8 cellular contexts compared by ENCODE assay signal in genomic region chr9:7974335-7975005, GRCh38.
DNase-seq lines count a peak whose midpoint lies in the region; ATAC-seq, FAIRE-seq and TF ChIP-seq lines count a peak whose summit lies in the region.

No MANE protein-coding gene starts in this region.

- DNase-seq in activated CD8-positive, alpha-beta memory T cell treated with anti-CD3 and anti-CD28 coated beads for 24 hours, result peak; percentile 72
- no peak for DNase-seq in activated CD8-positive, alpha-beta memory T cell treated with anti-CD3 and anti-CD28 coated beads, Interleukin-2, amount 50 U/mL, for 48 hours
- DNase-seq in UCSD-AML1 (lab: John Stamatoyannopoulos, UW; ENCODE audit: unreplicated experiment), result peak; percentile 15
- no peak for DNase-seq in Right ventricle myocardium superior
- DNase-seq in mesothelial cell of epicardium (ENCODE audit: low spot score in 2 of 2, unreplicated experiment in 2 of 2), result no peak
- DNase-seq in HepG2 (ENCODE audit: low spot score), result no peak

- H3K27ac Mint-ChIP-seq in stimulated activated memory B cell treated with anti-CD40 and anti-IgM and Interleukin-4, amounts not matched to agents 10 μg/mL and 1 μg/mL and 100 μg/mL, for 72 hours, result peak overlapping the region; percentile 66
- H3K27ac Mint-ChIP-seq in mesothelial cell of epicardium, result no peak overlapping the region

- H3K79me2 ChIP-seq in HepG2 (ENCODE audit: insufficient read depth, low read length), result no peaks in the 10 kb centered on the region

- no peak for TF ChIP-seq POLR2A in HepG2 (IDR thresholded peaks at IDR 0.05; ENCODE audit: insufficient read depth in 1 of 2, low read depth in 2 of 2, low read length in 2 of 2)

- in situ Hi-C loops in HepG2 (cut with HindIII; ENCODE audit: extremely low pct_ligation_motif_present, low pct_unique_long_range_greater_than_20kb), result no loop called here

- peaks cover 45% of the 10 kb centered on the region for H3K4me1 Mint-ChIP-seq in stimulated activated memory B cell treated with anti-CD40 and anti-IgM and Interleukin-4, amounts not matched to agents 10 μg/mL and 1 μg/mL and 100 μg/mL, for 72 hours
- peaks cover 17% of the 10 kb centered on the region for H3K4me1 Mint-ChIP-seq in mesothelial cell of epicardium

- POLR2A ChIA-PET in HepG2 (lab: Yijun Ruan, JAX), result no interaction called here

- H3K27me3 ChIP-seq in HepG2 (ENCODE audit: control insufficient read depth in 1 of 2, insufficient read depth in 2 of 2, low read length in 2 of 2), result no peaks in the 10 kb centered on the region

- H3K27me3 Mint-ChIP-seq in stimulated activated memory B cell treated with anti-CD40 and anti-IgM and Interleukin-4, amounts not matched to agents 10 μg/mL and 1 μg/mL and 100 μg/mL, for 72 hours, result no peaks in the 10 kb centered on the region
- H3K27me3 Mint-ChIP-seq in mesothelial cell of epicardium (ENCODE audit: low read depth), result peaks cover 2% of the 10 kb centered on the region

- no peaks in the 10 kb centered on the region for H3K9me3 ChIP-seq in HepG2 (ENCODE audit: low read length)

- FAIRE-seq in HepG2 (lab: Jason Lieb, UNC), result no peak

- H3K36me3 ChIP-seq in HepG2 (replicated peaks in 1 of 2; ENCODE audit: control insufficient read depth in 1 of 2, insufficient read depth in 2 of 2, low read length in 2 of 2), result no peaks in the 10 kb centered on the region

- no peak overlapping the region for H3K4me2 ChIP-seq in HepG2 (ENCODE audit: low read depth, low read length)

- H2AFZ ChIP-seq in HepG2 (ENCODE audit: low read length), result no peak overlapping the region

- no peaks in the 10 kb centered on the region for H3K36me3 Mint-ChIP-seq in stimulated activated memory B cell treated with anti-CD40 and anti-IgM and Interleukin-4, amounts not matched to agents 10 μg/mL and 1 μg/mL and 100 μg/mL, for 72 hours
- no peaks in the 10 kb centered on the region for H3K36me3 Mint-ChIP-seq in mesothelial cell of epicardium

- H3K9ac ChIP-seq in HepG2 (ENCODE audit: insufficient read depth, low read depth, low read length), result no peak overlapping the region

- no peaks in the 10 kb centered on the region for H3K4me1 ChIP-seq in HepG2 (ENCODE audit: insufficient read depth, low read length)

- H4K20me1 ChIP-seq in HepG2 (ENCODE audit: insufficient read depth, low read length), result no peaks in the 10 kb centered on the region

- no peak overlapping the region for H3K4me3 ChIP-seq in HepG2 (replicated peaks in 1 of 3; ENCODE audit: insufficient read depth in 1 of 3, low read depth in 2 of 3, low read length in 3 of 3)

- CTCF ChIA-PET in HepG2 (lab: Yijun Ruan, JAX; ENCODE audit: low intra/inter-chr PET ratio, low total read pairs), result no interaction called here

- intact Hi-C loops in Right ventricle myocardium superior (cut with DNase I), result no loop called here
- intact Hi-C loops in HepG2 (cut with micrococcal nuclease; ENCODE audit: unreplicated experiment), result no loop called here

- H3K4me3 Mint-ChIP-seq in stimulated activated memory B cell treated with anti-CD40 and anti-IgM and Interleukin-4, amounts not matched to agents 10 μg/mL and 1 μg/mL and 100 μg/mL, for 72 hours, result no peak overlapping the region
- no peak overlapping the region for H3K4me3 Mint-ChIP-seq in mesothelial cell of epicardium

- BruUV-seq in HepG2 (replicated peaks; lab: Mats Ljungman, UMichigan), result no TSS peak

- no peak for TF ChIP-seq RAD21 in HepG2 (CRISPR knock-in tag; IDR thresholded peaks at IDR 0.05)

- H3K9me3 Mint-ChIP-seq in stimulated activated memory B cell treated with anti-CD40 and anti-IgM and Interleukin-4, amounts not matched to agents 10 μg/mL and 1 μg/mL and 100 μg/mL, for 72 hours, result no peaks in the 10 kb centered on the region
- H3K9me3 Mint-ChIP-seq in mesothelial cell of epicardium, result no peaks in the 10 kb centered on the region

- TF ChIP-seq EP300 in HepG2 (IDR thresholded peaks at IDR 0.05; ENCODE audit: low read depth in 2 of 2, low read length in 2 of 2) (no peak), HepG2 (CRISPR knock-in tag; IDR thresholded peaks at IDR 0.05; ENCODE audit: borderline replicate concordance) (no peak)

- no peak overlapping the region for H3K27ac ChIP-seq in HepG2 (ENCODE audit: extremely low read length, insufficient read depth, low read length)

- no peak for TF ChIP-seq CTCF in mesothelial cell of epicardium (IDR thresholded peaks at IDR 0.05; ENCODE audit: unreplicated experiment)
- TF ChIP-seq CTCF in HepG2 (CRISPR knock-in tag; IDR thresholded peaks at IDR 0.05), result no peak

- ATAC-seq in HG03159 (IDR thresholded peaks at IDR 0.05; ENCODE audit: unreplicated experiment) (peak; percentile 31), Right ventricle myocardium superior (ENCODE audit: poor library complexity) (no peak), HepG2 (no peak)
- ATAC-seq in stimulated activated memory B cell treated with anti-CD40 and anti-IgM and Interleukin-4, amounts not matched to agents 10 μg/mL and 1 μg/mL and 100 μg/mL, for 72 hours, result peak; percentile 71

- WGBS in HepG2 (ENCODE audit: low lambda C conversion rate), result 21% methylated on average over 4 of the region's 5 CpGs

TF ChIP-seq in HepG2, 621 proteins besides CTCF, POLR2A, EP300 and RAD21:
- TF ChIP-seq AGO1 (IDR thresholded peaks at IDR 0.05; ENCODE audit: low read depth, low read length, poor library complexity, severe bottlenecking) (no peak), TFDP1 (CRISPR knock-in tag; IDR thresholded peaks at IDR 0.05; ENCODE audit: borderline replicate concordance) (no peak), BORCS8-MEF2B (CRISPR knock-in tag; IDR thresholded peaks at IDR 0.05) (no peak), PPARG (CRISPR knock-in tag; conservative IDR thresholded peaks at IDR 0.05) (no peak), ZNF816 (CRISPR knock-in tag; IDR thresholded peaks at IDR 0.05; ENCODE audit: borderline replicate concordance) (no peak), SMC3 (IDR thresholded peaks at IDR 0.05; ENCODE audit: low read length) (no peak), HOXD1 (CRISPR knock-in tag; IDR thresholded peaks at IDR 0.05) (no peak), ZFP36L1 (CRISPR knock-in tag; IDR thresholded peaks at IDR 0.05) (no peak), ZNF510 (CRISPR knock-in tag; IDR thresholded peaks at IDR 0.05; ENCODE audit: low read depth) (no peak), JUNB (CRISPR knock-in tag; IDR thresholded peaks at IDR 0.05; ENCODE audit: borderline replicate concordance) (no peak), NPAS2 (CRISPR knock-in tag; IDR thresholded peaks at IDR 0.05; ENCODE audit: borderline replicate concordance) (no peak), ZNF30 (CRISPR knock-in tag; IDR thresholded peaks at IDR 0.05) (no peak), KLF6 (CRISPR knock-in tag; IDR thresholded peaks at IDR 0.05) (no peak), ZMYM2 (CRISPR knock-in tag; IDR thresholded peaks at IDR 0.05) (no peak), MBNL3 (CRISPR knock-in tag; conservative IDR thresholded peaks at IDR 0.05) (no peak), PITX1 (CRISPR knock-in tag; IDR thresholded peaks at IDR 0.05) (no peak), ZNF75D (CRISPR knock-in tag; IDR thresholded peaks at IDR 0.05; ENCODE audit: borderline replicate concordance) (no peak), MXI1 (IDR thresholded peaks at IDR 0.05; ENCODE audit: borderline replicate concordance, low read depth, low read length) (no peak)

Comparison
In these comparisons a context has a peak if more than half of its experiments do, and no peak if none do; other contexts are left out.
1. DNase-seq: peak in activated CD8-positive, alpha-beta memory T cell treated with anti-CD3 and anti-CD28 coated beads for 24 hours (single experiment) and UCSD-AML1 (single experiment); none in activated CD8-positive, alpha-beta memory T cell treated with anti-CD3 and anti-CD28 coated beads, Interleukin-2, amount 50 U/mL, for 48 hours (single experiment), Right ventricle myocardium superior (single experiment), mesothelial cell of epicardium (0 of 2) and HepG2 (single experiment).
2. ATAC-seq: peak in HG03159 (single experiment) and stimulated activated memory B cell treated with anti-CD40 and anti-IgM and Interleukin-4, amounts not matched to agents 10 μg/mL and 1 μg/mL and 100 μg/mL, for 72 hours (single experiment); none in Right ventricle myocardium superior (single experiment) and HepG2 (single experiment).